37 cellular contexts compared by ENCODE assay signal in genomic region chr7:83856094-83856493, GRCh38.
"Had no signal": no experiment of that assay in that cellular context is flagged by ENCODE, and none has a peak within 500 bp of the region (broad histone marks: within the 10 kb centered on the region; RNA-seq: fewer than 3 reads in every experiment).

No MANE protein-coding gene starts in this region.

- H3K27ac Mint-ChIP-seq: activated CD4-positive, alpha-beta memory T cell treated with anti-CD3 and anti-CD28 coated beads, Interleukin-2, amount 10 ng/mL, durations not matched to agents 7 days and 5 days; activated CD4-positive, alpha-beta T cell treated with anti-CD3 and anti-CD28 coated beads for 36 hours; activated CD4-positive, alpha-beta T cell treated with anti-CD3 and anti-CD28 coated beads, Interleukin-2, amount 10 ng/mL, durations not matched to agents 7 days and 5 days; activated CD8-positive, alpha-beta memory T cell treated with anti-CD3 and anti-CD28 coated beads, Interleukin-2, amount 10 ng/mL, durations not matched to agents 7 days and 5 days; activated CD8-positive, alpha-beta T cell treated with anti-CD3 and anti-CD28 coated beads, Interleukin-2, amount 10 ng/mL, durations not matched to agents 7 days and 5 days; activated naive CD4-positive, alpha-beta T cell treated with anti-CD3 and anti-CD28 coated beads, Interleukin-2, amount 10 ng/mL, durations not matched to agents 7 days and 5 days; activated naive CD4-positive, alpha-beta T cell treated with anti-CD3 and anti-CD28 coated beads, Interleukin-2, amount 50 U/mL, for 24 hours; activated naive CD8-positive, alpha-beta T cell; activated naive CD8-positive, alpha-beta T cell treated with anti-CD3 and anti-CD28 coated beads, Interleukin-2, amount 10 ng/mL, durations not matched to agents 7 days and 5 days; activated naive CD8-positive, alpha-beta T cell treated with anti-CD3 and anti-CD28 coated beads, Interleukin-2, amount 50 U/mL, for 24 hours; activated T-cell treated with anti-CD3 and anti-CD28 coated beads, Interleukin-2, amount 50 U/mL, for 24 hours; activated T-helper 2 cell treated with anti-CD3 and anti-CD28 coated beads, Interferon-gamma antibody, Interleukin-2, Interleukin-4, amounts not matched to agents 10 μg/mL and 5 μg/mL and 100 μg/mL, durations not matched to agents 14 hours and 24 hours and 36 hours; T-helper 1 cell treated with Interleukin-12 subunit alpha and Interleukin-12 subunit beta and Interleukin-4 antibody, amounts not matched to agents 30 μg/mL and 1 μg/mL, for 36 hours; T-helper 2 cell treated with Interferon-gamma antibody and Interleukin-4, amounts not matched to agents 5 μg/mL and 100 μg/mL, for 36 hours; WTC11 had no signal

- H3K4me3 Mint-ChIP-seq: activated CD4-positive, alpha-beta memory T cell treated with anti-CD3 and anti-CD28 coated beads, Interleukin-2, amount 10 ng/mL, durations not matched to agents 7 days and 5 days; activated CD4-positive, alpha-beta T cell treated with anti-CD3 and anti-CD28 coated beads for 36 hours; activated CD4-positive, alpha-beta T cell treated with anti-CD3 and anti-CD28 coated beads, Interleukin-2, amount 10 ng/mL, durations not matched to agents 7 days and 5 days; activated CD8-positive, alpha-beta memory T cell treated with anti-CD3 and anti-CD28 coated beads, Interleukin-2, amount 10 ng/mL, durations not matched to agents 7 days and 5 days; activated CD8-positive, alpha-beta T cell treated with anti-CD3 and anti-CD28 coated beads, Interleukin-2, amount 10 ng/mL, durations not matched to agents 7 days and 5 days; activated naive CD4-positive, alpha-beta T cell treated with anti-CD3 and anti-CD28 coated beads, Interleukin-2, amount 10 ng/mL, durations not matched to agents 7 days and 5 days; activated naive CD4-positive, alpha-beta T cell treated with anti-CD3 and anti-CD28 coated beads, Interleukin-2, amount 50 U/mL, for 24 hours; activated naive CD8-positive, alpha-beta T cell; activated naive CD8-positive, alpha-beta T cell treated with anti-CD3 and anti-CD28 coated beads, Interleukin-2, amount 10 ng/mL, durations not matched to agents 7 days and 5 days; activated naive CD8-positive, alpha-beta T cell treated with anti-CD3 and anti-CD28 coated beads, Interleukin-2, amount 50 U/mL, for 24 hours; activated T-cell treated with anti-CD3 and anti-CD28 coated beads, Interleukin-2, amount 50 U/mL, for 24 hours; T-helper 1 cell treated with Interleukin-12 subunit alpha and Interleukin-12 subunit beta and Interleukin-4 antibody, amounts not matched to agents 30 μg/mL and 1 μg/mL, for 36 hours; T-helper 2 cell treated with Interferon-gamma antibody and Interleukin-4, amounts not matched to agents 5 μg/mL and 100 μg/mL, for 36 hours; WTC11 had no signal

- H3K9me3 ChIP-seq: body of pancreas, breast epithelium had no signal

- H3K27ac ChIP-seq: body of pancreas, brain microvascular endothelial cell, breast epithelium, WERI-Rb-1 had no signal

- H3K27me3 Mint-ChIP-seq: activated CD4-positive, alpha-beta memory T cell treated with anti-CD3 and anti-CD28 coated beads, Interleukin-2, amount 10 ng/mL, durations not matched to agents 7 days and 5 days; activated CD4-positive, alpha-beta T cell treated with anti-CD3 and anti-CD28 coated beads for 36 hours; activated CD4-positive, alpha-beta T cell treated with anti-CD3 and anti-CD28 coated beads, Interleukin-2, amount 10 ng/mL, durations not matched to agents 7 days and 5 days; activated CD8-positive, alpha-beta memory T cell treated with anti-CD3 and anti-CD28 coated beads, Interleukin-2, amount 10 ng/mL, durations not matched to agents 7 days and 5 days; activated naive CD4-positive, alpha-beta T cell treated with anti-CD3 and anti-CD28 coated beads, Interleukin-2, amount 10 ng/mL, durations not matched to agents 7 days and 5 days; activated naive CD4-positive, alpha-beta T cell treated with anti-CD3 and anti-CD28 coated beads, Interleukin-2, amount 50 U/mL, for 24 hours; activated naive CD8-positive, alpha-beta T cell; activated naive CD8-positive, alpha-beta T cell treated with anti-CD3 and anti-CD28 coated beads, Interleukin-2, amount 10 ng/mL, durations not matched to agents 7 days and 5 days; activated naive CD8-positive, alpha-beta T cell treated with anti-CD3 and anti-CD28 coated beads, Interleukin-2, amount 50 U/mL, for 24 hours; activated T-cell treated with anti-CD3 and anti-CD28 coated beads, Interleukin-2, amount 50 U/mL, for 24 hours had no signal

- DNase-seq: activated CD4-positive, alpha-beta memory T cell treated with anti-CD3 and anti-CD28 coated beads, Interleukin-2, amount 10 ng/mL, durations not matched to agents 7 days and 5 days; activated CD4-positive, alpha-beta T cell treated with anti-CD3 and anti-CD28 coated beads for 1 hour; activated CD4-positive, alpha-beta T cell treated with anti-CD3 and anti-CD28 coated beads for 36 hours; activated CD4-positive, alpha-beta T cell treated with anti-CD3 and anti-CD28 coated beads for 48 hours; activated CD4-positive, alpha-beta T cell treated with anti-CD3 and anti-CD28 coated beads, Interleukin-2, amount 10 ng/mL, durations not matched to agents 7 days and 5 days; activated CD4-positive, alpha-beta T cell treated with anti-CD3 and anti-CD28 coated beads, Interleukin-2, amount 50 U/mL, for 48 hours; activated CD4-positive, CD25-positive, alpha-beta regulatory T cell; activated CD8-positive, alpha-beta memory T cell treated with anti-CD3 and anti-CD28 coated beads for 24 hours; activated CD8-positive, alpha-beta memory T cell treated with anti-CD3 and anti-CD28 coated beads, Interleukin-2, amount 10 ng/mL, durations not matched to agents 7 days and 5 days; activated CD8-positive, alpha-beta memory T cell treated with anti-CD3 and anti-CD28 coated beads, Interleukin-2, amount 50 U/mL, for 48 hours; activated CD8-positive, alpha-beta T cell treated with anti-CD3 and anti-CD28 coated beads, Interleukin-2, amount 10 ng/mL, durations not matched to agents 7 days and 5 days; activated effector memory CD4-positive, alpha-beta T cell treated with Interleukin-2 at 50 U/mL for 16 hours; activated gamma-delta T cell; activated naive CD4-positive, alpha-beta T cell treated with anti-CD3 and anti-CD28 coated beads, Interleukin-2, amount 10 ng/mL, durations not matched to agents 7 days and 5 days; activated naive CD4-positive, alpha-beta T cell treated with Interleukin-2 at 50 U/mL for 16 hours; activated naive CD8-positive, alpha-beta T cell treated with anti-CD3 and anti-CD28 coated beads, Interleukin-2, amount 10 ng/mL, durations not matched to agents 7 days and 5 days; activated naive CD8-positive, alpha-beta T cell treated with anti-CD3 and anti-CD28 coated beads, Interleukin-2, amount 50 U/mL, for 24 hours; activated T-cell treated with anti-CD3 and anti-CD28 coated beads, Interleukin-2, amount 50 U/mL, for 24 hours; activated T-cell treated with anti-CD3 and anti-CD28 coated beads, Interleukin-2, amount 50 U/mL, for 48 hours; amygdala; anterior cingulate cortex; body of pancreas; brain microvascular endothelial cell; central memory CD4-positive, alpha-beta T cell; T-helper 1 cell; T-helper 2 cell; T-helper 9 cell; WERI-Rb-1 had no signal

- FAIRE-seq: astrocyte had no signal

- H3K9me3 Mint-ChIP-seq: activated CD4-positive, alpha-beta T cell treated with anti-CD3 and anti-CD28 coated beads, Interleukin-2, amount 10 ng/mL, durations not matched to agents 7 days and 5 days; activated naive CD4-positive, alpha-beta T cell treated with anti-CD3 and anti-CD28 coated beads, Interleukin-2, amount 10 ng/mL, durations not matched to agents 7 days and 5 days; activated naive CD4-positive, alpha-beta T cell treated with anti-CD3 and anti-CD28 coated beads, Interleukin-2, amount 50 U/mL, for 24 hours; activated naive CD8-positive, alpha-beta T cell treated with anti-CD3 and anti-CD28 coated beads, Interleukin-2, amount 10 ng/mL, durations not matched to agents 7 days and 5 days; activated T-cell treated with anti-CD3 and anti-CD28 coated beads, Interleukin-2, amount 50 U/mL, for 24 hours; activated T-helper 2 cell treated with anti-CD3 and anti-CD28 coated beads, Interferon-gamma antibody, Interleukin-2, Interleukin-4, amounts not matched to agents 10 μg/mL and 5 μg/mL and 100 μg/mL, durations not matched to agents 14 hours and 24 hours and 36 hours; T-helper 1 cell treated with Interleukin-12 subunit alpha and Interleukin-12 subunit beta and Interleukin-4 antibody, amounts not matched to agents 30 μg/mL and 1 μg/mL, for 36 hours; T-helper 2 cell treated with Interferon-gamma antibody and Interleukin-4, amounts not matched to agents 5 μg/mL and 100 μg/mL, for 36 hours; WTC11 had no signal

- H3K4me3 ChIP-seq: body of pancreas, breast epithelium had no signal

- H3K27me3 ChIP-seq: body of pancreas, brain microvascular endothelial cell, breast epithelium had no signal

- H3K36me3 ChIP-seq: brain microvascular endothelial cell, breast epithelium, WERI-Rb-1 had no signal

- H3K4me1 Mint-ChIP-seq: activated CD4-positive, alpha-beta memory T cell treated with anti-CD3 and anti-CD28 coated beads, Interleukin-2, amount 10 ng/mL, durations not matched to agents 7 days and 5 days; activated CD4-positive, alpha-beta T cell treated with anti-CD3 and anti-CD28 coated beads for 36 hours; activated CD4-positive, alpha-beta T cell treated with anti-CD3 and anti-CD28 coated beads, Interleukin-2, amount 10 ng/mL, durations not matched to agents 7 days and 5 days; activated CD8-positive, alpha-beta memory T cell treated with anti-CD3 and anti-CD28 coated beads, Interleukin-2, amount 10 ng/mL, durations not matched to agents 7 days and 5 days; activated naive CD4-positive, alpha-beta T cell treated with anti-CD3 and anti-CD28 coated beads, Interleukin-2, amount 10 ng/mL, durations not matched to agents 7 days and 5 days; activated naive CD4-positive, alpha-beta T cell treated with anti-CD3 and anti-CD28 coated beads, Interleukin-2, amount 50 U/mL, for 24 hours; activated naive CD8-positive, alpha-beta T cell treated with anti-CD3 and anti-CD28 coated beads, Interleukin-2, amount 10 ng/mL, durations not matched to agents 7 days and 5 days; activated naive CD8-positive, alpha-beta T cell treated with anti-CD3 and anti-CD28 coated beads, Interleukin-2, amount 50 U/mL, for 24 hours; WTC11 had no signal

- H3K36me3 Mint-ChIP-seq: activated CD8-positive, alpha-beta memory T cell treated with anti-CD3 and anti-CD28 coated beads, Interleukin-2, amount 10 ng/mL, durations not matched to agents 7 days and 5 days; activated naive CD4-positive, alpha-beta T cell treated with anti-CD3 and anti-CD28 coated beads, Interleukin-2, amount 10 ng/mL, durations not matched to agents 7 days and 5 days; activated naive CD4-positive, alpha-beta T cell treated with anti-CD3 and anti-CD28 coated beads, Interleukin-2, amount 50 U/mL, for 24 hours; activated naive CD8-positive, alpha-beta T cell; activated naive CD8-positive, alpha-beta T cell treated with anti-CD3 and anti-CD28 coated beads, Interleukin-2, amount 10 ng/mL, durations not matched to agents 7 days and 5 days; WTC11 had no signal

- H3K4me1 ChIP-seq: body of pancreas, breast epithelium had no signal

- ATAC-seq: activated CD4-positive, alpha-beta T cell treated with anti-CD3 and anti-CD28 coated beads for 36 hours; activated CD4-positive, CD25-positive, alpha-beta regulatory T cell treated with anti-CD3 and anti-CD28 coated beads, Interleukin-2, amount 50 U/mL, for 24 hours; activated CD8-positive, alpha-beta memory T cell treated with anti-CD3 and anti-CD28 coated beads, Interleukin-2, amount 10 ng/mL, durations not matched to agents 7 days and 5 days; activated CD8-positive, alpha-beta T cell treated with anti-CD3 and anti-CD28 coated beads, Interleukin-2, amount 10 ng/mL, durations not matched to agents 7 days and 5 days; activated naive CD8-positive, alpha-beta T cell treated with anti-CD3 and anti-CD28 coated beads, Interleukin-2, amount 50 U/mL, for 24 hours; body of pancreas; WTC11 had no signal
